Comparison of ENCODE assay signal across 8 cellular contexts in genomic region chr10:88582411-88582805, GRCh38. TPM values are rescaled to one million over a fixed set of nuclear protein-coding genes. Genes with fewer than 3 reads are reported as not detected.
A peak's percentile ranks its signal among the peaks of the same experiment; 100 is the strongest.
DNase-seq lines count a peak whose midpoint lies in the region; ATAC-seq and TF ChIP-seq lines count a peak whose summit lies in the region.

No MANE protein-coding gene starts in this region.

- no peaks in the 10 kb centered on the region for H3K36me3 Mint-ChIP-seq in CD8-positive, alpha-beta T cell
- no peaks in the 10 kb centered on the region for H3K36me3 Mint-ChIP-seq in osteocyte (ENCODE audit: unreplicated experiment)

- H3K9me3 ChIP-seq in CD8-positive, alpha-beta T cell (ENCODE audit: low read length), result no peaks in the 10 kb centered on the region
- H3K9me3 ChIP-seq in OCI-LY1 (ENCODE audit: low read length) (no peaks in the 10 kb centered on the region), esophagus (ENCODE audit: control insufficient read depth in 2 of 2, insufficient read depth in 1 of 2, low read depth in 1 of 2, low read length in 1 of 2) (no peaks in the 10 kb centered on the region), BE2C (no peaks in the 10 kb centered on the region), OCI-LY7 (ENCODE audit: low read length) (no peaks in the 10 kb centered on the region)

- peaks cover 9% of the 10 kb centered on the region for H3K9me3 Mint-ChIP-seq in CD8-positive, alpha-beta T cell
- no peaks in the 10 kb centered on the region for H3K9me3 Mint-ChIP-seq in osteocyte (ENCODE audit: unreplicated experiment)

- intact Hi-C loops in CD8-positive, alpha-beta T cell (cut with DNase I, micrococcal nuclease), result loop anchor here (1.0 to 10.0 kb wide), 5 partner anchors 198 to 832 kb away; partner anchors contain the start of genes ATAD1 (in 1 of the 2) and IFIT5 (in 1 of the 2)
- intact Hi-C loops in OCI-LY7 (cut with micrococcal nuclease; ENCODE audit: unreplicated experiment), result no loop called here

- 9 to 15% methylated on average over 4 of the region's 4 CpGs for WGBS in esophagus, 2 donors

- H3K27me3 ChIP-seq in CD8-positive, alpha-beta T cell (ENCODE audit: insufficient read depth, low read length), result no peaks in the 10 kb centered on the region
- H3K27me3 ChIP-seq in OCI-LY1 (ENCODE audit: insufficient read depth, low read length), result no peaks in the 10 kb centered on the region
- H3K27me3 ChIP-seq in esophagus (ENCODE audit: control insufficient read depth in 1 of 2, insufficient read depth in 2 of 2, low read length in 2 of 2), result no peaks in the 10 kb centered on the region
- no peaks in the 10 kb centered on the region for H3K27me3 ChIP-seq in BE2C

- peak overlapping the region; percentile 91 for H3K4me3 Mint-ChIP-seq in CD8-positive, alpha-beta T cell
- peak overlapping the region; percentile 69 for H3K4me3 Mint-ChIP-seq in osteocyte (ENCODE audit: unreplicated experiment)

- POLR2A ChIA-PET in CD8-positive, alpha-beta T cell (lab: Charles Lee), result interaction anchor here (1.0 to 1.6 kb wide), 9 partner anchors 8 to 719 kb away, joined by 3 to 18 read pairs (median 4); partner anchors contain the start of genes KLLN, PTEN and STAMBPL1
- POLR2A ChIA-PET in OCI-LY7 (lab: Charles Lee), result interaction anchor here (1.1 kb wide), 1 partner anchor 11 kb away, joined by 3 read pairs; no protein-coding TSS in a partner anchor

- no peak overlapping the region for H3K27ac ChIP-seq in CD8-positive, alpha-beta T cell (ENCODE audit: low read depth, low read length)
- no peak overlapping the region for H3K27ac ChIP-seq in OCI-LY1 (ENCODE audit: low read depth, low read length, poor library complexity, severe bottlenecking)
- H3K27ac ChIP-seq in esophagus (ENCODE audit: low read depth in 2 of 2, low read length in 1 of 2), result peak overlapping the region; percentile 90 to 92
- H3K27ac ChIP-seq in OCI-LY7 (ENCODE audit: low read depth, low read length, poor library complexity, severe bottlenecking), result no peak overlapping the region

- ATAC-seq in CD8-positive, alpha-beta T cell, result no peak
- no peak for ATAC-seq in GM18502 (IDR thresholded peaks at IDR 0.05; ENCODE audit: poor library complexity, unreplicated experiment)

- peak overlapping the region; percentile 98 for H2AFZ ChIP-seq in OCI-LY1 (ENCODE audit: low read length)
- no peak overlapping the region for H2AFZ ChIP-seq in OCI-LY7 (ENCODE audit: low read length)

- BruUV-seq in OCI-LY7 (replicated peaks; lab: Mats Ljungman, UMichigan), result no TSS peak

- no peaks in the 10 kb centered on the region for H3F3A ChIP-seq in OCI-LY1 (ENCODE audit: insufficient read depth, low read length)

- H3K36me3 ChIP-seq in CD8-positive, alpha-beta T cell (ENCODE audit: insufficient read depth, low read length), result no peaks in the 10 kb centered on the region
- H3K36me3 ChIP-seq in OCI-LY1 (ENCODE audit: insufficient read depth, low read length), result no peaks in the 10 kb centered on the region
- no peaks in the 10 kb centered on the region for H3K36me3 ChIP-seq in esophagus (ENCODE audit: control insufficient read depth in 2 of 2, insufficient read depth in 2 of 2, low read length in 1 of 2)
- H3K36me3 ChIP-seq in BE2C, result no peaks in the 10 kb centered on the region
- no peaks in the 10 kb centered on the region for H3K36me3 ChIP-seq in OCI-LY7 (ENCODE audit: insufficient read depth, low read length)

- H3K79me2 ChIP-seq in OCI-LY1 (ENCODE audit: insufficient read depth, low read length) (no peaks in the 10 kb centered on the region), OCI-LY7 (ENCODE audit: insufficient read depth, low read depth, low read length) (no peaks in the 10 kb centered on the region)

- H3K27ac Mint-ChIP-seq in CD8-positive, alpha-beta T cell, result no peak overlapping the region
- H3K27ac Mint-ChIP-seq in osteocyte (ENCODE audit: unreplicated experiment), result no peak overlapping the region

- H3K9me2 ChIP-seq in OCI-LY1 (ENCODE audit: low read depth, low read length) (no peaks in the 10 kb centered on the region), OCI-LY7 (ENCODE audit: insufficient read depth, low read length) (no peaks in the 10 kb centered on the region)

- TF ChIP-seq CTCF in CD8-positive, alpha-beta T cell (IDR thresholded peaks at IDR 0.05), result no peak
- TF ChIP-seq CTCF in OCI-LY1 (IDR thresholded peaks at IDR 0.05; ENCODE audit: low read length) (no peak), osteocyte (IDR thresholded peaks at IDR 0.05) (no peak), BE2C (IDR thresholded peaks at IDR 0.05; ENCODE audit: low read depth, low read length) (no peak), OCI-LY7 (conservative IDR thresholded peaks at IDR 0.05; ENCODE audit: low read length) (no peak)

- peaks cover 7% of the 10 kb centered on the region for H3K4me1 ChIP-seq in CD8-positive, alpha-beta T cell (ENCODE audit: insufficient read depth, low read length)
- peaks cover 14% of the 10 kb centered on the region for H3K4me1 ChIP-seq in OCI-LY1 (ENCODE audit: insufficient read depth, low read length, severe bottlenecking)
- H3K4me1 ChIP-seq in esophagus (ENCODE audit: control insufficient read depth in 2 of 2, insufficient read depth in 2 of 2, low read length in 1 of 2), result peaks cover 0 to 3% of the 10 kb centered on the region in 2 donors
- no peaks in the 10 kb centered on the region for H3K4me1 ChIP-seq in BE2C
- no peaks in the 10 kb centered on the region for H3K4me1 ChIP-seq in OCI-LY7 (ENCODE audit: insufficient read depth, low read length, poor library complexity, severe bottlenecking)

- no peak overlapping the region; the same call in 1 of the 2 replicates for H3K9ac ChIP-seq in OCI-LY1 (ENCODE audit: low read length)

- H4K20me1 ChIP-seq in OCI-LY1 (ENCODE audit: insufficient read depth, low read length), result no peaks in the 10 kb centered on the region
- no peaks in the 10 kb centered on the region for H4K20me1 ChIP-seq in OCI-LY7 (ENCODE audit: insufficient read depth, low read length)

- no peak for DNase-seq in CD8-positive, alpha-beta T cell
- DNase-seq in osteocyte (ENCODE audit: extremely low spot score, unreplicated experiment) (no peak), BE2C (no peak), OCI-LY7 (ENCODE audit: low spot score) (no peak), NOMO-1 (lab: John Stamatoyannopoulos, UW; ENCODE audit: unreplicated experiment in 2 of 2) (no peak)

- H3K4me3 ChIP-seq in CD8-positive, alpha-beta T cell (ENCODE audit: low read depth, low read length), result peak overlapping the region; percentile 83
- H3K4me3 ChIP-seq in OCI-LY1 (ENCODE audit: low read depth, low read length, poor library complexity, severe bottlenecking) (peak overlapping the region; percentile 59), esophagus (ENCODE audit: low read depth in 1 of 2, low read length in 2 of 2) (peak overlapping the region; percentile 75 to 78), BE2C (ENCODE audit: low read depth, low read length) (no peak overlapping the region; the same call in 1 of the 2 replicates), OCI-LY7 (ENCODE audit: low read depth, low read length, poor library complexity, severe bottlenecking) (no peak overlapping the region)

- H3K27me3 Mint-ChIP-seq in CD8-positive, alpha-beta T cell (ENCODE audit: low read depth), result peaks cover 3% of the 10 kb centered on the region
- H3K27me3 Mint-ChIP-seq in osteocyte (ENCODE audit: unreplicated experiment), result peaks cover 4% of the 10 kb centered on the region

- peaks cover 11% of the 10 kb centered on the region for H3K4me1 Mint-ChIP-seq in CD8-positive, alpha-beta T cell (ENCODE audit: low read depth)
- H3K4me1 Mint-ChIP-seq in osteocyte (ENCODE audit: unreplicated experiment), result peaks cover 6% of the 10 kb centered on the region

- H3K4me2 ChIP-seq in OCI-LY1 (ENCODE audit: low read length), result peak overlapping the region; percentile 68
- no peak overlapping the region for H3K4me2 ChIP-seq in OCI-LY7 (ENCODE audit: low read length)

- CTCF ChIA-PET in CD8-positive, alpha-beta T cell (lab: Charles Lee), result interaction anchor here (0.8 to 2.2 kb wide), 11 partner anchors 9 to 764 kb away, joined by 3 to 14 read pairs (median 5); partner anchors contain the start of gene ATAD1
- CTCF ChIA-PET in OCI-LY7 (lab: Charles Lee; ENCODE audit: unreplicated experiment), result no interaction called here

RNA-seq across cellular contexts. Expression of gene RNLS, which starts 0.7 kb away (rescaled TPM):
- 1 to 10 TPM; 1.6 to 1.7 TPM for total RNA-seq in CD8-positive, alpha-beta T cell
- 1 to 10 TPM; 3.3 to 6.7 TPM for polyA plus RNA-seq in esophagus
- 1.7 and 3.9 TPM in 2 replicates for total RNA-seq in osteocyte
- 5.1 TPM for polyA plus RNA-seq in BE2C (2012; ENCODE audit: insufficient read depth, insufficient read length, low read depth)
- not detected in 2 replicates for total RNA-seq in OCI-LY7 (2014; rRNA removed; shearing (Covaris generic))
- not detected in 2 replicates for total RNA-seq in OCI-LY7 (2022)

RNA-seq across cellular contexts. Expression of gene LIPJ, which starts 4.2 kb away (rescaled TPM):
- not detected for total RNA-seq in CD8-positive, alpha-beta T cell
- not detected for polyA plus RNA-seq in esophagus
- total RNA-seq in osteocyte (not detected in 2 replicates), OCI-LY7 (2022) (not detected in 2 replicates)
- polyA plus RNA-seq in BE2C (2012; ENCODE audit: insufficient read depth, insufficient read length, low read depth), result 0.29 TPM
- total RNA-seq in OCI-LY7 (2014; rRNA removed; shearing (Covaris generic)), result 0.05 and 0.06 TPM in 2 replicates

Comparison
In these comparisons a context has a peak if more than half of its experiments do, and no peak if none do; other contexts are left out.
1. H3K27ac ChIP-seq: peak in esophagus (2 of 2); none in CD8-positive, alpha-beta T cell (single experiment), OCI-LY1 (single experiment) and OCI-LY7 (single experiment).
2. H3K4me3 ChIP-seq: peak in CD8-positive, alpha-beta T cell (single experiment), OCI-LY1 (single experiment) and esophagus (2 of 2); none in BE2C (single experiment) and OCI-LY7 (single experiment).